1 cellular context compared by ENCODE assay signal in the genomic region with DNA sequence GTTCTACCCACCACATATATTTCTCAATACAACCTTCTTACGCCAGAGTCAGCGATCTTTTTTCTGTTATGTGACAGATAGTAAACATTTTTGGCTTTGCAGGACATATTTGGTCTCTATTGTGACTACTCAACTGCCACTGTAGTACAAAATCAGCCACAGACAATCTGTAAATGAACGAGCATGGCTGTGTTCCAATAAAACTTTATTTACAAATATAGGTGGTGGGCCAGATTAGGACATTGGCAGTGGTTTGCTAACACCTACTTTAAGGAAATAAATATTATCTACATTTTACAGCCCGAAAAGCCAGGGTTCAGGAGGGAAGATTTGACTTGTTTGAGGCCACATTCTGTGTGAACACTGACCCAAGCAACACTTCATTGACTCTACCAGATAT.
TF ChIP-seq lines count a peak whose summit lies in the region.

No MANE protein-coding gene starts in this region.

TF ChIP-seq in SK-N-SH treated with all-trans-retinoic acid at 6 μM for 48 hours, 23 proteins besides CTCF, POLR2A, EP300 and RAD21 (continued from another document):
- TF ChIP-seq OSR1 (CRISPR knock-in tag; IDR thresholded peaks at IDR 0.05) = no peak
